In the genomic region with DNA sequence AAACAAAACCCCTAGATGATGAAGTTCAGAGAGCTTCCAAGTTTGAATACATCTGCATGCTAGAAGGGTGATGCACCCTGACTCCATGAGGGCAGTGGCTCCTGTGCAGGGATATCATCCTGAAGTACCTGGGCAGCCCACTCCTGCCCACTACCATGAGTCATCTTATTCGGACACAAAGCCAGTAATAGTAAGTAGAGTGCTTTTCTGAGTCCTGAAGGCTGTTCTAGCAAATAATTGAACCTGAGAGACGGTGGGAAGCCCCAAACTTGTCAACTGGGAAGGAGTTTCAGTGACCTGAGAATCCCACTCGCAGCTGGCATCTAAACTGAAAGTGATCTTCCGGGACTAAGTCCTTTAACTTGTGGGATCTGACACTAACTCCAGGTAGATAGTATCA, we compare ENCODE assay signal across 20 cellular contexts.
DNase-seq lines count a peak whose midpoint lies in the region; ATAC-seq and TF ChIP-seq lines count a peak whose summit lies in the region.
"Had no signal": no experiment of that assay in that cellular context is flagged by ENCODE, and none has a peak within 500 bp of the region (broad histone marks: within the 10 kb centered on the region; RNA-seq: fewer than 3 reads in every experiment).

No MANE protein-coding gene starts in this region.

- H3K27ac ChIP-seq in endodermal cell (ENCODE audit: low read depth, low read length) (no peak overlapping the region), muscle layer of duodenum (ENCODE audit: low read length) (peak overlapping the region; percentile 54)
- H3K27ac ChIP-seq: coronary artery, prostate gland, spleen had no signal

- H3K4me1 ChIP-seq in endodermal cell (ENCODE audit: control insufficient read depth, insufficient read depth, low read length), result no peaks in the 10 kb centered on the region
- H3K4me1 ChIP-seq in muscle layer of duodenum (ENCODE audit: control insufficient read depth in 1 of 2, insufficient read depth in 2 of 2, low read length in 2 of 2), result peaks cover 6 to 14% of the 10 kb centered on the region in 2 donors
- H3K4me1 ChIP-seq: spleen had no signal

- H3K9me3 Mint-ChIP-seq in endodermal cell, result peaks cover 20% of the 10 kb centered on the region
- H3K9me3 Mint-ChIP-seq: T-helper 2 cell treated with Interferon-gamma antibody and Interleukin-4, amounts not matched to agents 5 μg/mL and 100 μg/mL, for 36 hours had no signal

- H3K36me3 ChIP-seq in endodermal cell (ENCODE audit: control insufficient read depth, insufficient read depth, low read length) (no peaks in the 10 kb centered on the region), muscle layer of duodenum (ENCODE audit: control insufficient read depth in 1 of 2, insufficient read depth in 2 of 2, low read length in 2 of 2) (no peaks in the 10 kb centered on the region)
- H3K36me3 ChIP-seq: prostate gland, spleen had no signal

- no peak for TF ChIP-seq CTCF in endodermal cell (conservative IDR thresholded peaks at IDR 0.05)

- H3K4me3 Mint-ChIP-seq in endodermal cell, result no peak overlapping the region
- H3K4me3 Mint-ChIP-seq: activated naive CD8-positive, alpha-beta T cell treated with anti-CD3 and anti-CD28 coated beads for 36 hours; brain; CD4-positive, CD25-positive, alpha-beta regulatory T cell; mesothelial cell of epicardium; nephron progenitor cell; T-helper 2 cell treated with Interferon-gamma antibody and Interleukin-4, amounts not matched to agents 5 μg/mL and 100 μg/mL, for 36 hours had no signal

- H3K27me3 Mint-ChIP-seq in endodermal cell (ENCODE audit: insufficient read depth), result no peaks in the 10 kb centered on the region
- H3K27me3 Mint-ChIP-seq: brain; CD4-positive, CD25-positive, alpha-beta regulatory T cell had no signal

- 81 to 87% methylated on average over 4 of the region's 4 CpGs for WGBS in endodermal cell (ENCODE audit: insufficient coverage in 1 of 2, insufficient read length in 1 of 2), 2 experiments

- H3K9ac ChIP-seq in endodermal cell (ENCODE audit: extremely low read depth, low read length, poor library complexity, severe bottlenecking), result no peak overlapping the region

- H3K36me3 Mint-ChIP-seq in endodermal cell (ENCODE audit: low read depth), result no peaks in the 10 kb centered on the region
- H3K36me3 Mint-ChIP-seq: activated naive CD8-positive, alpha-beta T cell treated with anti-CD3 and anti-CD28 coated beads for 36 hours; brain; CD4-positive, CD25-positive, alpha-beta regulatory T cell had no signal

- H3K4me1 Mint-ChIP-seq in endodermal cell, result peaks cover 27% of the 10 kb centered on the region
- H3K4me1 Mint-ChIP-seq: activated naive CD8-positive, alpha-beta T cell treated with anti-CD3 and anti-CD28 coated beads for 36 hours; CD4-positive, CD25-positive, alpha-beta regulatory T cell had no signal

- H3K9me3 ChIP-seq in endodermal cell (ENCODE audit: control insufficient read depth, low read length) (peaks cover 8% of the 10 kb centered on the region), muscle layer of duodenum (ENCODE audit: control insufficient read depth in 1 of 2, low read length in 2 of 2) (peaks cover 3 to 6% of the 10 kb centered on the region in 2 donors)
- H3K9me3 ChIP-seq: prostate gland had no signal

- no peak overlapping the region for H3K4me3 ChIP-seq in endodermal cell (ENCODE audit: low read length)
- no peak overlapping the region for H3K4me3 ChIP-seq in muscle layer of duodenum (ENCODE audit: low read depth in 1 of 2, low read length in 2 of 2)
- H3K4me3 ChIP-seq: coronary artery, prostate gland, spleen had no signal

- no peaks in the 10 kb centered on the region for H3K27me3 ChIP-seq in endodermal cell (ENCODE audit: control insufficient read depth, insufficient read depth, low read length, poor library complexity, severe bottlenecking)
- no peaks in the 10 kb centered on the region for H3K27me3 ChIP-seq in muscle layer of duodenum (ENCODE audit: low read depth, low read length)
- H3K27me3 ChIP-seq: spleen had no signal

- ATAC-seq in HG03432 (IDR thresholded peaks at IDR 0.05; ENCODE audit: unreplicated experiment), result no peak

- peak overlapping the region; percentile 80 for H3K27ac Mint-ChIP-seq in endodermal cell
- H3K27ac Mint-ChIP-seq: activated naive CD8-positive, alpha-beta T cell treated with anti-CD3 and anti-CD28 coated beads for 36 hours; brain; CD4-positive, CD25-positive, alpha-beta regulatory T cell; nephron progenitor cell; T-helper 2 cell treated with Interferon-gamma antibody and Interleukin-4, amounts not matched to agents 5 μg/mL and 100 μg/mL, for 36 hours had no signal

- peak; percentile 19 for DNase-seq in COLO668 (lab: John Stamatoyannopoulos, UW; ENCODE audit: unreplicated experiment)
- peak; percentile 33 for DNase-seq in NCI-H146 (lab: John Stamatoyannopoulos, UW)
- DNase-seq in endodermal cell, result no peak
- DNase-seq in hypothalamus (lab: John Stamatoyannopoulos, UW), result no peak
- no peak for DNase-seq in ecto neural progenitor cell (ENCODE audit: low spot score)
- no peak for DNase-seq in anterior cingulate cortex (lab: John Stamatoyannopoulos, UW)
- DNase-seq: activated CD8-positive, alpha-beta memory T cell treated with anti-CD3 and anti-CD28 coated beads for 24 hours; activated naive CD8-positive, alpha-beta T cell treated with anti-CD3 and anti-CD28 coated beads for 36 hours; CD4-positive, CD25-positive, alpha-beta regulatory T cell; hippocampal formation; IMR-90; nephron progenitor cell; spleen had no signal

Comparison
In these comparisons a context has a peak if more than half of its experiments do, and no peak if none do; other contexts are left out.
1. DNase-seq: peak in COLO668 (single experiment) and NCI-H146 (single experiment); none in endodermal cell (single experiment), hypothalamus (0 of 51), ecto neural progenitor cell (single experiment) and anterior cingulate cortex (0 of 58).